ENCODE assay signal across 14 cellular contexts in genomic region chr17:79000396-79001189, GRCh38. TPM values are rescaled to one million over a fixed set of nuclear protein-coding genes. Genes with fewer than 3 reads are reported as not detected.
DNase-seq lines count a peak whose midpoint lies in the region; ATAC-seq and TF ChIP-seq lines count a peak whose summit lies in the region.
"Had no signal": no experiment of that assay in that cellular context is flagged by ENCODE, and none has a peak within 500 bp of the region (broad histone marks: within the 10 kb centered on the region; RNA-seq: fewer than 3 reads in every experiment).

No MANE protein-coding gene starts in this region.

- no peaks in the 10 kb centered on the region for H3K9me3 Mint-ChIP-seq in activated naive CD4-positive, alpha-beta T cell treated with anti-CD3 and anti-CD28 coated beads, Interleukin-2, amount 10 ng/mL, durations not matched to agents 7 days and 5 days

- H3K4me3 Mint-ChIP-seq in activated naive CD4-positive, alpha-beta T cell treated with anti-CD3 and anti-CD28 coated beads, Interleukin-2, amount 10 ng/mL, durations not matched to agents 7 days and 5 days: no peak overlapping the region

- H3K27ac Mint-ChIP-seq in activated naive CD4-positive, alpha-beta T cell treated with anti-CD3 and anti-CD28 coated beads, Interleukin-2, amount 10 ng/mL, durations not matched to agents 7 days and 5 days: peak overlapping the region; percentile 33

- H3K27me3 Mint-ChIP-seq in activated naive CD4-positive, alpha-beta T cell treated with anti-CD3 and anti-CD28 coated beads, Interleukin-2, amount 10 ng/mL, durations not matched to agents 7 days and 5 days: no peaks in the 10 kb centered on the region

- no peak overlapping the region for H4K8ac ChIP-seq in mesenchymal stem cell (ENCODE audit: low read length)

- intact Hi-C loops in tibial artery (cut with DNase I; ENCODE audit: low total_unique reads): no loop called here

- no peak overlapping the region for H2BK15ac ChIP-seq in mesenchymal stem cell (ENCODE audit: low read depth, poor library complexity, severe bottlenecking)

- H4K20me1 ChIP-seq in Karpas-422 (ENCODE audit: insufficient read depth, low read depth, low read length): peaks cover 34% of the 10 kb centered on the region

- H2BK5ac ChIP-seq in mesenchymal stem cell (ENCODE audit: low read depth, low read length, poor library complexity, severe bottlenecking): no peak overlapping the region

- H3K27me3 ChIP-seq in RWPE2 (ENCODE audit: insufficient read depth, poor library complexity, severe bottlenecking) (no peaks in the 10 kb centered on the region), mesenchymal stem cell (ENCODE audit: control insufficient read depth in 1 of 2, insufficient read depth in 1 of 2, low read length in 2 of 2) (no peaks in the 10 kb centered on the region), tibial artery (no peaks in the 10 kb centered on the region), Karpas-422 (ENCODE audit: low read length) (no peaks in the 10 kb centered on the region)
- H3K27me3 ChIP-seq: upper lobe of right lung had no signal

- ATAC-seq in RWPE2 (ENCODE audit: low read depth) (no peak), GM18519 (IDR thresholded peaks at IDR 0.05; ENCODE audit: low FRiP score, unreplicated experiment) (no peak), GM18520 (IDR thresholded peaks at IDR 0.05; ENCODE audit: unreplicated experiment) (no peak)
- ATAC-seq: PC-3, psoas muscle, upper lobe of right lung had no signal

- H3K27ac ChIP-seq in RWPE2 (ENCODE audit: poor library complexity, severe bottlenecking) (no peak overlapping the region), mesenchymal stem cell (ENCODE audit: low read length, poor library complexity, severe bottlenecking) (no peak overlapping the region), tibial artery (peak overlapping the region; percentile 29 to 87), Karpas-422 (ENCODE audit: low read length) (no peak overlapping the region)
- H3K27ac ChIP-seq: GM23248, psoas muscle, upper lobe of right lung had no signal

- peaks cover 38% of the 10 kb centered on the region for H3K79me1 ChIP-seq in mesenchymal stem cell (replicated peaks; ENCODE audit: low read length, poor library complexity, severe bottlenecking)

- CTCF ChIA-PET in activated naive CD4-positive, alpha-beta T cell treated with anti-CD3 and anti-CD28 coated beads, Interleukin-2, amount 10 ng/mL, durations not matched to agents 7 days and 5 days (lab: Charles Lee): no interaction called here

- DNase-seq in activated naive CD4-positive, alpha-beta T cell treated with anti-CD3 and anti-CD28 coated beads, Interleukin-2, amount 10 ng/mL, durations not matched to agents 7 days and 5 days: peak; percentile 6
- DNase-seq in activated naive CD4-positive, alpha-beta T cell treated with Interleukin-2 at 50 U/mL for 16 hours: no peak
- DNase-seq in RWPE2 (ENCODE audit: low spot score) (peak; percentile 54), mesenchymal stem cell (no peak), tibial artery (peak; percentile 12 to 64), Karpas-422 (no peak)
- DNase-seq: activated naive CD4-positive, alpha-beta T cell; GM23248; NCI-H524 treated with DMSO at 0.1 percent for 48 hours; PC-3; psoas muscle; upper lobe of right lung had no signal

- no peak overlapping the region for H2BK120ac ChIP-seq in mesenchymal stem cell (ENCODE audit: low read depth, low read length)

- H2AK5ac ChIP-seq in mesenchymal stem cell (ENCODE audit: low read length, severe bottlenecking): no peak overlapping the region

- no peak overlapping the region for H3K23ac ChIP-seq in mesenchymal stem cell (ENCODE audit: low read length in 2 of 2)

- H3K9me2 ChIP-seq in Karpas-422 (replicated peaks; ENCODE audit: insufficient read depth, low read length): no peaks in the 10 kb centered on the region

- no peak overlapping the region for H3K4ac ChIP-seq in mesenchymal stem cell (ENCODE audit: low read depth in 1 of 2, low read length in 2 of 2)

- H3K4me2 ChIP-seq in mesenchymal stem cell (ENCODE audit: low read length, poor library complexity, severe bottlenecking) (no peak overlapping the region), Karpas-422 (ENCODE audit: low read depth, low read length, poor library complexity, severe bottlenecking) (no peak overlapping the region)

- H3K4me1 Mint-ChIP-seq in activated naive CD4-positive, alpha-beta T cell treated with anti-CD3 and anti-CD28 coated beads, Interleukin-2, amount 10 ng/mL, durations not matched to agents 7 days and 5 days: peaks cover 9% of the 10 kb centered on the region

- peak overlapping the region; percentile 11 for H4K91ac ChIP-seq in mesenchymal stem cell (ENCODE audit: low read length)

- H3K79me2 ChIP-seq in Karpas-422 (ENCODE audit: low read length): peaks cover 48% of the 10 kb centered on the region

- no peak overlapping the region for H3K14ac ChIP-seq in mesenchymal stem cell (ENCODE audit: low read length in 2 of 2)

- no peak overlapping the region for H2BK12ac ChIP-seq in mesenchymal stem cell (ENCODE audit: low read length in 2 of 2)

- peaks cover 22% of the 10 kb centered on the region for H3K4me1 ChIP-seq in RWPE2 (ENCODE audit: insufficient read depth, poor library complexity, severe bottlenecking)
- H3K4me1 ChIP-seq in mesenchymal stem cell (ENCODE audit: control insufficient read depth, insufficient read depth, low read depth, low read length): peaks cover 23% of the 10 kb centered on the region
- peaks cover 0 to 57% (median 41%) of the 10 kb centered on the region in 4 donors for H3K4me1 ChIP-seq in tibial artery
- peaks cover 9% of the 10 kb centered on the region for H3K4me1 ChIP-seq in Karpas-422 (ENCODE audit: low read length)

- peaks cover 39% of the 10 kb centered on the region for H3K36me3 Mint-ChIP-seq in activated naive CD4-positive, alpha-beta T cell treated with anti-CD3 and anti-CD28 coated beads, Interleukin-2, amount 10 ng/mL, durations not matched to agents 7 days and 5 days

- no peak for TF ChIP-seq CTCF in RWPE2 (IDR thresholded peaks at IDR 0.05; ENCODE audit: poor library complexity, severe bottlenecking)
- TF ChIP-seq CTCF in tibial artery (IDR thresholded peaks at IDR 0.05): no peak

- H3K9me3 ChIP-seq in RWPE2 (ENCODE audit: severe bottlenecking) (no peaks in the 10 kb centered on the region), mesenchymal stem cell (ENCODE audit: control insufficient read depth, low read length) (no peaks in the 10 kb centered on the region), tibial artery (no peaks in the 10 kb centered on the region), Karpas-422 (ENCODE audit: low read length) (no peaks in the 10 kb centered on the region)
- H3K9me3 ChIP-seq: psoas muscle, upper lobe of right lung had no signal

- H3K9ac ChIP-seq in mesenchymal stem cell (ENCODE audit: low read length): no peak overlapping the region
- no peak overlapping the region for H3K9ac ChIP-seq in Karpas-422 (ENCODE audit: low read length)
- H3K9ac ChIP-seq: GM23248 had no signal

- no peak overlapping the region for H3K18ac ChIP-seq in mesenchymal stem cell (ENCODE audit: low read depth in 1 of 2, low read length in 2 of 2)

- WGBS in mesenchymal stem cell: 96% methylated on average over 25 of the region's 25 CpGs

- peaks cover 53% of the 10 kb centered on the region for H3K36me3 ChIP-seq in RWPE2 (ENCODE audit: low read depth)
- peaks cover 45 to 70% of the 10 kb centered on the region in 2 experiments for H3K36me3 ChIP-seq in mesenchymal stem cell (ENCODE audit: control insufficient read depth in 1 of 2, insufficient read depth in 2 of 2, low read depth in 1 of 2, low read length in 2 of 2)
- peaks cover 10 to 37% (median 22%) of the 10 kb centered on the region in 3 donors for H3K36me3 ChIP-seq in tibial artery
- H3K36me3 ChIP-seq in Karpas-422 (ENCODE audit: insufficient read depth, low read length): no peaks in the 10 kb centered on the region

- H2AFZ ChIP-seq in mesenchymal stem cell (ENCODE audit: low read depth, low read length) (no peak overlapping the region), Karpas-422 (ENCODE audit: low read length) (no peak overlapping the region)
- H2AFZ ChIP-seq: GM23248 had no signal

- no peak overlapping the region for H3K4me3 ChIP-seq in RWPE2 (ENCODE audit: severe bottlenecking)
- H3K4me3 ChIP-seq in mesenchymal stem cell (ENCODE audit: insufficient read depth in 1 of 2, low read depth in 1 of 2, low read length in 2 of 2): no peak overlapping the region
- H3K4me3 ChIP-seq in tibial artery: no peak overlapping the region
- no peak overlapping the region for H3K4me3 ChIP-seq in Karpas-422 (ENCODE audit: low read length)
- H3K4me3 ChIP-seq: GM23248, psoas muscle, upper lobe of right lung had no signal

RNA-seq across cellular contexts. Expression of gene CANT1, which starts 9.0 kb away (rescaled TPM):
- 37.8 TPM for polyA plus RNA-seq in mesenchymal stem cell (2013, experiment 1 of 2)
- 38.3 TPM for polyA plus RNA-seq in mesenchymal stem cell (2013, experiment 2 of 2)
- 22.7 and 27.6 TPM in 2 replicates for total RNA-seq in Karpas-422 (2014; rRNA removed; shearing (Covaris generic); ENCODE audit: low replicate concordance)

RNA-seq across cellular contexts. Expression of gene LGALS3BP, which starts 20.9 kb away (rescaled TPM):
- polyA plus RNA-seq in mesenchymal stem cell (2013, experiment 1 of 2): 349 TPM
- 351 TPM for polyA plus RNA-seq in mesenchymal stem cell (2013, experiment 2 of 2)
- 23.7 and 39.5 TPM in 2 replicates for total RNA-seq in Karpas-422 (2014; rRNA removed; shearing (Covaris generic); ENCODE audit: low replicate concordance)

RNA-seq across cellular contexts. Expression of gene C1QTNF1, which starts 23.4 kb away (rescaled TPM):
- polyA plus RNA-seq in mesenchymal stem cell (2013, experiment 1 of 2): 11.9 TPM
- 13.6 TPM for polyA plus RNA-seq in mesenchymal stem cell (2013, experiment 2 of 2)
- not detected in 2 replicates for total RNA-seq in Karpas-422 (2014; rRNA removed; shearing (Covaris generic); ENCODE audit: low replicate concordance)

Comparison
In these comparisons a context has a peak if more than half of its experiments do, and no peak if none do; other contexts are left out.
1. DNase-seq: peak in activated naive CD4-positive, alpha-beta T cell treated with anti-CD3 and anti-CD28 coated beads, Interleukin-2, amount 10 ng/mL, durations not matched to agents 7 days and 5 days (single experiment), RWPE2 (single experiment) and tibial artery (2 of 2); none in activated naive CD4-positive, alpha-beta T cell treated with Interleukin-2 at 50 U/mL for 16 hours (single experiment), mesenchymal stem cell (single experiment) and Karpas-422 (single experiment).
2. H3K27ac ChIP-seq: peak in tibial artery (2 of 2); none in RWPE2 (single experiment), mesenchymal stem cell (single experiment) and Karpas-422 (single experiment).